Comparison of ENCODE assay signal across 10 cellular contexts in genomic region chrX:77447339-77448149, GRCh38. TPM values are rescaled to one million over a fixed set of nuclear protein-coding genes. Genes with fewer than 3 reads are reported as not detected.
DNase-seq lines count a peak whose midpoint lies in the region; ATAC-seq and TF ChIP-seq lines count a peak whose summit lies in the region.
"Had no signal": no experiment of that assay in that cellular context is flagged by ENCODE, and none has a peak within 500 bp of the region (broad histone marks: within the 10 kb centered on the region; RNA-seq: fewer than 3 reads in every experiment).

FGF16 (plus strand) TSS chrX:77447389; CDS start chrX:77447675, 286 bp downstream.

- no peak within 1 kb of the TSS for H3K27ac ChIP-seq in ACC112 (ENCODE audit: low read depth, low read length)

- TF ChIP-seq CTCF in endothelial cell (IDR thresholded peaks at IDR 0.05; ENCODE audit: unreplicated experiment) (no peak), GM10266 (IDR thresholded peaks at IDR 0.05; ENCODE audit: control insufficient read depth, insufficient read depth, low read depth, missing control alignments) (no peak)

- no peaks in the 10 kb centered on the region for H3K79me2 ChIP-seq in ACC112 (ENCODE audit: control insufficient read depth, insufficient read depth, low read length, unreplicated experiment)

- intact Hi-C loops in left colon (cut with DNase I, micrococcal nuclease): no loop called here

- H3K27ac Mint-ChIP-seq in endothelial cell (ENCODE audit: unreplicated experiment): no peak within 1 kb of the TSS
- H3K27ac Mint-ChIP-seq in natural killer cell treated with Interleukin-12 subunit alpha and Interleukin-12 subunit beta and Interleukin-15 and Interleukin-18, amount 100 ng/mL, for 72 hours: no peak within 1 kb of the TSS

- H3K36me3 Mint-ChIP-seq in endothelial cell (ENCODE audit: low read depth, unreplicated experiment): no peaks in the 10 kb centered on the region
- H3K36me3 Mint-ChIP-seq in natural killer cell treated with Interleukin-12 subunit alpha and Interleukin-12 subunit beta and Interleukin-15 and Interleukin-18, amount 100 ng/mL, for 72 hours: no peaks in the 10 kb centered on the region

- H3K4me3 Mint-ChIP-seq in endothelial cell (ENCODE audit: unreplicated experiment): peak within 1 kb of the TSS; percentile 86
- H3K4me3 Mint-ChIP-seq in natural killer cell treated with Interleukin-12 subunit alpha and Interleukin-12 subunit beta and Interleukin-15 and Interleukin-18, amount 100 ng/mL, for 72 hours: peak within 1 kb of the TSS; percentile 56

- no peaks in the 10 kb centered on the region for H3K36me3 ChIP-seq in ACC112 (ENCODE audit: insufficient read depth, low read length)
- no peaks in the 10 kb centered on the region for H3K36me3 ChIP-seq in NT2/D1 (ENCODE audit: insufficient read depth, insufficient read length, low read length)

- H2AFZ ChIP-seq in ACC112 (ENCODE audit: low read length, unreplicated experiment): no peak within 1 kb of the TSS

- H3K4me1 ChIP-seq in ACC112 (ENCODE audit: control insufficient read depth, insufficient read depth, low read length, unreplicated experiment) (peaks cover 28% of the 10 kb centered on the region), NT2/D1 (ENCODE audit: insufficient read depth, insufficient read length) (no peaks in the 10 kb centered on the region)

- ATAC-seq in natural killer cell treated with Interleukin-12 subunit alpha and Interleukin-12 subunit beta and Interleukin-15 and Interleukin-18, amount 100 ng/mL, for 72 hours: peak in 1 of 2 donors; percentile 48
- ATAC-seq in left colon (no peak), HG02588 (IDR thresholded peaks at IDR 0.05; ENCODE audit: unreplicated experiment) (no peak)

- H3K27me3 Mint-ChIP-seq in endothelial cell (ENCODE audit: unreplicated experiment): peaks cover 3% of the 10 kb centered on the region
- peaks cover 15 to 31% of the 10 kb centered on the region in 2 donors for H3K27me3 Mint-ChIP-seq in natural killer cell treated with Interleukin-12 subunit alpha and Interleukin-12 subunit beta and Interleukin-15 and Interleukin-18, amount 100 ng/mL, for 72 hours

- H3K4me3 ChIP-seq in ACC112 (ENCODE audit: low read depth, low read length) (peak within 1 kb of the TSS; percentile 60), NT2/D1 (ENCODE audit: insufficient read length, low read depth) (peak within 1 kb of the TSS; percentile 62)

- H3K27me3 ChIP-seq in ACC112 (ENCODE audit: insufficient read depth, low read length): no peaks in the 10 kb centered on the region
- H3K27me3 ChIP-seq in NT2/D1 (ENCODE audit: insufficient read depth, insufficient read length): peaks cover 76% of the 10 kb centered on the region

- no peak for DNase-seq in NT2/D1 (ENCODE audit: low read depth, low spot score)
- peak; percentile 16 for DNase-seq in endothelial cell (ENCODE audit: low spot score)
- no peak for DNase-seq in natural killer cell treated with Interleukin-12 subunit alpha and Interleukin-12 subunit beta and Interleukin-15 and Interleukin-18, amount 100 ng/mL, for 72 hours (ENCODE audit: low spot score)
- DNase-seq in kidney tubule cell (ENCODE audit: low spot score): no peak
- DNase-seq in left colon: no peak
- DNase-seq in GM10266 (ENCODE audit: extremely low spot score): no peak
- DNase-seq: KBM-7 had no signal

- H3K9me3 Mint-ChIP-seq in endothelial cell (ENCODE audit: unreplicated experiment): no peaks in the 10 kb centered on the region
- no peaks in the 10 kb centered on the region for H3K9me3 Mint-ChIP-seq in natural killer cell treated with Interleukin-12 subunit alpha and Interleukin-12 subunit beta and Interleukin-15 and Interleukin-18, amount 100 ng/mL, for 72 hours

- peaks cover 28% of the 10 kb centered on the region for H3K4me1 Mint-ChIP-seq in endothelial cell (ENCODE audit: unreplicated experiment)
- peaks cover 0 to 6% of the 10 kb centered on the region in 2 donors for H3K4me1 Mint-ChIP-seq in natural killer cell treated with Interleukin-12 subunit alpha and Interleukin-12 subunit beta and Interleukin-15 and Interleukin-18, amount 100 ng/mL, for 72 hours (ENCODE audit: low read depth in 2 of 2)

- H3K9me3 ChIP-seq in NT2/D1 (ENCODE audit: insufficient read depth, low read length): no peaks in the 10 kb centered on the region

- peak within 1 kb of the TSS; percentile 50 for H3K9ac ChIP-seq in NT2/D1 (ENCODE audit: insufficient read length, low read depth)

RNA-seq across cellular contexts. Expression of gene FGF16, which starts in this region (rescaled TPM):
- total RNA-seq in endothelial cell (ENCODE audit: unreplicated experiment) (2.1 TPM), left colon (not detected)
- not detected for total RNA-seq in natural killer cell treated with Interleukin-12 subunit alpha and Interleukin-12 subunit beta and Interleukin-15 and Interleukin-18, amount 100 ng/mL, for 72 hours
- total RNA-seq: Daoy had no signal
